20 cellular contexts compared by ENCODE assay signal in the genomic region with DNA sequence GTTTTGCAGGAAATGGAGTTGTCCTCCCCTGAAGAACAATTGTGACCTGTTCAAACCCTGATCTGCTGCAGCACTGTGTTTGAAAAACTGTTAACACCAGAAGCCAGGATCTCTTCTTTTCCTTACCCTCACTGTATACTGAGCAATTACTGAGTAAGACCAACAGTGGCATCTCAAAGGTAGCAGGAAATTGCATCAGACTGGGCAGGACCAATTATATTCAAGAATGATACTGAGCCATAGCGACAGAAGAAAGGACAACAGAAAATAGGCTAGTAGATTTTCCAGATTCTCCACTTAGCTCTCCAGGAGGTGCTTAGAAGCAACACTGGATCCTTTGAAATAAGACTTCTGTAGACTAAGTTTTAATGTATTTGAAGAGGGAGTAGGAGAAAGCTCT. TPM values are rescaled to one million over a fixed set of nuclear protein-coding genes. Genes with fewer than 3 reads are reported as not detected.
"Had no signal": no experiment of that assay in that cellular context is flagged by ENCODE, and none has a peak within 500 bp of the region (broad histone marks: within the 10 kb centered on the region; RNA-seq: fewer than 3 reads in every experiment).

No MANE protein-coding gene starts in this region.

- H2AFZ ChIP-seq: hepatocyte had no signal

- DNase-seq: activated B cell treated with CpG ODN at 0.5 μM for 24 hours; activated CD4-positive, alpha-beta T cell treated with anti-CD3 and anti-CD28 coated beads for 48 hours; activated CD8-positive, alpha-beta T cell treated with anti-CD3 and anti-CD28 coated beads for 36 hours; activated effector memory CD4-positive, alpha-beta T cell treated with anti-CD3 and anti-CD28 coated beads, Interleukin-2, amount 50 U/mL, for 16 hours; activated T-cell treated with anti-CD3 and anti-CD28 coated beads, Interleukin-2, amount 50 U/mL, for 4 hours; kidney; left ventricle myocardium inferior; mucosa of descending colon; naive thymus-derived CD4-positive, alpha-beta T cell; stimulated activated CD4-positive, alpha-beta T cell treated with anti-CD3 and anti-CD28 coated beads, Interleukin-2, amount 100 ng/mL, for 48 hours; stimulated activated naive B cell treated with anti-CD40 and anti-IgM and Interleukin-4, amounts not matched to agents 10 μg/mL and 1 μg/mL and 100 μg/mL, for 72 hours; substantia nigra had no signal

- H3K4me2 ChIP-seq: hepatocyte had no signal

- H3K9me3 ChIP-seq: esophagus muscularis mucosa had no signal

- H3K36me3 ChIP-seq: esophagus muscularis mucosa, left ventricle myocardium inferior, neutrophil, tibial nerve had no signal

- H3K4me3 ChIP-seq: esophagus muscularis mucosa, hepatocyte, left ventricle myocardium inferior, mucosa of descending colon, tibial nerve had no signal

- H3K4me1 ChIP-seq: esophagus muscularis mucosa, left ventricle myocardium inferior, tibial nerve had no signal

- H3K79me2 ChIP-seq: hepatocyte had no signal

- FAIRE-seq: colon, endometrium, kidney, TTC549 had no signal

- H3K27ac ChIP-seq: esophagus muscularis mucosa, hepatocyte, left ventricle myocardium inferior, neutrophil, tibial nerve had no signal

- ATAC-seq: activated CD8-positive, alpha-beta T cell treated with anti-CD3 and anti-CD28 coated beads for 36 hours; activated naive CD4-positive, alpha-beta T cell treated with anti-CD3 and anti-CD28 coated beads, Interleukin-2, amount 50 U/mL, for 72 hours; activated T-cell treated with anti-CD3 and anti-CD28 coated beads, Interleukin-2, amount 50 U/mL, for 4 hours; mucosa of descending colon; naive thymus-derived CD4-positive, alpha-beta T cell; stimulated activated naive B cell treated with anti-CD40 and anti-IgM and Interleukin-4, amounts not matched to agents 10 μg/mL and 1 μg/mL and 100 μg/mL, for 72 hours had no signal

- H3K27me3 ChIP-seq: esophagus muscularis mucosa, hepatocyte, neutrophil, tibial nerve had no signal

RNA-seq across cellular contexts. Expression of a gene that starts 57.4 kb away (rescaled TPM):
- total RNA-seq: activated CD8-positive, alpha-beta T cell treated with anti-CD3 and anti-CD28 coated beads for 36 hours had no signal
- polyA plus RNA-seq: naive thymus-derived CD4-positive, alpha-beta T cell had no signal
